30 cellular contexts compared by ENCODE assay signal in genomic region chrX:65755786-65756185, GRCh38.
DNase-seq lines count a peak whose midpoint lies in the region; ATAC-seq, FAIRE-seq and TF ChIP-seq lines count a peak whose summit lies in the region.
"Had no signal": no experiment of that assay in that cellular context is flagged by ENCODE, and none has a peak within 500 bp of the region (broad histone marks: within the 10 kb centered on the region; RNA-seq: fewer than 3 reads in every experiment).

No MANE protein-coding gene starts in this region.

- no peak for DNase-seq in activated CD8-positive, alpha-beta T cell treated with anti-CD3 and anti-CD28 coated beads for 36 hours
- no peak for DNase-seq in activated CD8-positive, alpha-beta T cell treated with anti-CD3 and anti-CD28 coated beads, Interleukin-2, amount 10 ng/mL, durations not matched to agents 7 days and 5 days
- DNase-seq in GM18507 (ENCODE audit: extremely low spot score, insufficient read length, low read depth) (no peak), left colon (no peak), cortex of kidney (lab: John Stamatoyannopoulos, UW) (no peak), Right ventricle myocardium superior (no peak)
- no peak for DNase-seq in activated naive CD8-positive, alpha-beta T cell treated with anti-CD3 and anti-CD28 coated beads, Interleukin-2, amount 50 U/mL, for 24 hours
- DNase-seq: activated CD4-positive, alpha-beta T cell treated with anti-CD3 and anti-CD28 coated beads for 48 hours; activated CD8-positive, alpha-beta memory T cell treated with anti-CD3 and anti-CD28 coated beads, Interleukin-2, amount 10 ng/mL, durations not matched to agents 7 days and 5 days; activated naive CD4-positive, alpha-beta T cell treated with anti-CD3 and anti-CD28 coated beads, Interleukin-2, amount 50 U/mL, for 16 hours; AML-193; caudate nucleus; CD4-positive, alpha-beta memory T cell; DMS 273 treated with DMSO at 0.1 percent for 48 hours; hypothalamus; left lung; naive B cell; NCI-H1105 treated with DMSO at 0.1 percent for 48 hours; NCI-H1930; NCI-H226; NCI-H748 treated with DMSO at 0.1 percent for 48 hours; retina; SK-N-SH; stimulated activated CD4-positive, alpha-beta T cell treated with anti-CD3 and anti-CD28 coated beads, Interleukin-2, amount 100 ng/mL, for 24 hours had no signal

- peak; percentile 42 for ATAC-seq in activated CD8-positive, alpha-beta T cell treated with anti-CD3 and anti-CD28 coated beads for 36 hours
- no peak for ATAC-seq in activated CD8-positive, alpha-beta T cell treated with anti-CD3 and anti-CD28 coated beads, Interleukin-2, amount 10 ng/mL, durations not matched to agents 7 days and 5 days
- ATAC-seq in activated naive CD8-positive, alpha-beta T cell treated with anti-CD3 and anti-CD28 coated beads, Interleukin-2, amount 50 U/mL, for 24 hours, result no peak
- ATAC-seq in left colon (peak; percentile 93), Right ventricle myocardium superior (ENCODE audit: poor library complexity) (no peak), GM19023 (IDR thresholded peaks at IDR 0.05; ENCODE audit: unreplicated experiment) (no peak)
- ATAC-seq: A549; activated CD8-positive, alpha-beta memory T cell treated with anti-CD3 and anti-CD28 coated beads, Interleukin-2, amount 10 ng/mL, durations not matched to agents 7 days and 5 days; left lung had no signal

- H3K9me3 Mint-ChIP-seq in activated CD8-positive, alpha-beta T cell treated with anti-CD3 and anti-CD28 coated beads for 36 hours, result peaks cover 4% of the 10 kb centered on the region
- no peaks in the 10 kb centered on the region for H3K9me3 Mint-ChIP-seq in activated CD8-positive, alpha-beta T cell treated with anti-CD3 and anti-CD28 coated beads, Interleukin-2, amount 10 ng/mL, durations not matched to agents 7 days and 5 days (ENCODE audit: insufficient read depth)
- peaks cover under 1% of the 10 kb centered on the region for H3K9me3 Mint-ChIP-seq in activated naive CD8-positive, alpha-beta T cell treated with anti-CD3 and anti-CD28 coated beads, Interleukin-2, amount 50 U/mL, for 24 hours
- H3K9me3 Mint-ChIP-seq: activated T-helper 1 cell treated with anti-CD3 and anti-CD28 coated beads, Interleukin-12 subunit alpha, Interleukin-12 subunit beta, Interleukin-2, Interleukin-4 antibody, amounts not matched to agents 30 ng/mL and 10 ng/mL and 1 ng/mL, durations not matched to agents 14 hours and 24 hours and 36 hours had no signal

- no peaks in the 10 kb centered on the region for H3K27me3 Mint-ChIP-seq in activated CD8-positive, alpha-beta T cell treated with anti-CD3 and anti-CD28 coated beads for 36 hours
- no peaks in the 10 kb centered on the region for H3K27me3 Mint-ChIP-seq in activated CD8-positive, alpha-beta T cell treated with anti-CD3 and anti-CD28 coated beads, Interleukin-2, amount 10 ng/mL, durations not matched to agents 7 days and 5 days (ENCODE audit: low read depth)
- no peaks in the 10 kb centered on the region for H3K27me3 Mint-ChIP-seq in activated naive CD8-positive, alpha-beta T cell treated with anti-CD3 and anti-CD28 coated beads, Interleukin-2, amount 50 U/mL, for 24 hours
- H3K27me3 Mint-ChIP-seq: activated CD8-positive, alpha-beta memory T cell treated with anti-CD3 and anti-CD28 coated beads, Interleukin-2, amount 10 ng/mL, durations not matched to agents 7 days and 5 days; CD4-positive, alpha-beta memory T cell; IgD-negative memory B cell; type B pancreatic cell had no signal

- H3K4me3 Mint-ChIP-seq in activated CD8-positive, alpha-beta T cell treated with anti-CD3 and anti-CD28 coated beads for 36 hours, result no peak overlapping the region
- H3K4me3 Mint-ChIP-seq in activated CD8-positive, alpha-beta T cell treated with anti-CD3 and anti-CD28 coated beads, Interleukin-2, amount 10 ng/mL, durations not matched to agents 7 days and 5 days, result no peak overlapping the region
- no peak overlapping the region for H3K4me3 Mint-ChIP-seq in activated naive CD8-positive, alpha-beta T cell treated with anti-CD3 and anti-CD28 coated beads, Interleukin-2, amount 50 U/mL, for 24 hours
- H3K4me3 Mint-ChIP-seq: activated CD8-positive, alpha-beta memory T cell treated with anti-CD3 and anti-CD28 coated beads, Interleukin-2, amount 10 ng/mL, durations not matched to agents 7 days and 5 days; activated T-helper 1 cell treated with anti-CD3 and anti-CD28 coated beads, Interleukin-12 subunit alpha, Interleukin-12 subunit beta, Interleukin-2, Interleukin-4 antibody, amounts not matched to agents 30 ng/mL and 10 ng/mL and 1 ng/mL, durations not matched to agents 14 hours and 24 hours and 36 hours; IgD-negative memory B cell; naive B cell; T-helper 2 cell treated with Interferon-gamma antibody and Interleukin-4, amounts not matched to agents 5 μg/mL and 100 μg/mL, for 36 hours; type B pancreatic cell had no signal

- H3K4me1 Mint-ChIP-seq in activated CD8-positive, alpha-beta T cell treated with anti-CD3 and anti-CD28 coated beads for 36 hours (ENCODE audit: low read depth), result peaks cover 61% of the 10 kb centered on the region
- peaks cover 52% of the 10 kb centered on the region for H3K4me1 Mint-ChIP-seq in activated CD8-positive, alpha-beta T cell treated with anti-CD3 and anti-CD28 coated beads, Interleukin-2, amount 10 ng/mL, durations not matched to agents 7 days and 5 days (ENCODE audit: low read depth)
- peaks cover 69% of the 10 kb centered on the region for H3K4me1 Mint-ChIP-seq in activated naive CD8-positive, alpha-beta T cell treated with anti-CD3 and anti-CD28 coated beads, Interleukin-2, amount 50 U/mL, for 24 hours

- CTCF ChIA-PET in activated CD8-positive, alpha-beta T cell treated with anti-CD3 and anti-CD28 coated beads for 36 hours (lab: Charles Lee), result interaction anchor here (1.4 kb wide), 1 partner anchor 230 kb away, joined by 4 read pairs; no protein-coding TSS in a partner anchor
- CTCF ChIA-PET in activated CD8-positive, alpha-beta T cell treated with anti-CD3 and anti-CD28 coated beads, Interleukin-2, amount 10 ng/mL, durations not matched to agents 7 days and 5 days (lab: Charles Lee), result no interaction called here

- H3K36me3 Mint-ChIP-seq in activated CD8-positive, alpha-beta T cell treated with anti-CD3 and anti-CD28 coated beads for 36 hours (ENCODE audit: low read depth), result peaks cover 4% of the 10 kb centered on the region
- H3K36me3 Mint-ChIP-seq in activated CD8-positive, alpha-beta T cell treated with anti-CD3 and anti-CD28 coated beads, Interleukin-2, amount 10 ng/mL, durations not matched to agents 7 days and 5 days (ENCODE audit: low read depth), result peaks cover 18% of the 10 kb centered on the region
- H3K36me3 Mint-ChIP-seq in activated naive CD8-positive, alpha-beta T cell treated with anti-CD3 and anti-CD28 coated beads, Interleukin-2, amount 50 U/mL, for 24 hours (ENCODE audit: low read depth), result peaks cover 4% of the 10 kb centered on the region
- H3K36me3 Mint-ChIP-seq: naive B cell, type B pancreatic cell had no signal

- intact Hi-C loops in activated CD8-positive, alpha-beta T cell treated with anti-CD3 and anti-CD28 coated beads for 36 hours (cut with micrococcal nuclease), result no loop called here
- intact Hi-C loops in left colon (cut with DNase I, micrococcal nuclease), result no loop called here
- intact Hi-C loops in Right ventricle myocardium superior (cut with DNase I), result no loop called here

- H3K27ac Mint-ChIP-seq in activated CD8-positive, alpha-beta T cell treated with anti-CD3 and anti-CD28 coated beads for 36 hours, result no peak overlapping the region
- H3K27ac Mint-ChIP-seq in activated CD8-positive, alpha-beta T cell treated with anti-CD3 and anti-CD28 coated beads, Interleukin-2, amount 10 ng/mL, durations not matched to agents 7 days and 5 days, result no peak overlapping the region
- peak overlapping the region; percentile 22 for H3K27ac Mint-ChIP-seq in activated naive CD8-positive, alpha-beta T cell treated with anti-CD3 and anti-CD28 coated beads, Interleukin-2, amount 50 U/mL, for 24 hours
- H3K27ac Mint-ChIP-seq: activated CD8-positive, alpha-beta memory T cell treated with anti-CD3 and anti-CD28 coated beads, Interleukin-2, amount 10 ng/mL, durations not matched to agents 7 days and 5 days; activated T-helper 1 cell treated with anti-CD3 and anti-CD28 coated beads, Interleukin-12 subunit alpha, Interleukin-12 subunit beta, Interleukin-2, Interleukin-4 antibody, amounts not matched to agents 30 ng/mL and 10 ng/mL and 1 ng/mL, durations not matched to agents 14 hours and 24 hours and 36 hours; IgD-negative memory B cell; T-helper 2 cell treated with Interferon-gamma antibody and Interleukin-4, amounts not matched to agents 5 μg/mL and 100 μg/mL, for 36 hours; type B pancreatic cell had no signal

- no peak for TF ChIP-seq CTCF in activated CD8-positive, alpha-beta T cell treated with anti-CD3 and anti-CD28 coated beads for 36 hours (IDR thresholded peaks at IDR 0.05)

- peak; percentile 46 for FAIRE-seq in GM18507 (lab: Jason Lieb, UNC)

- POLR2A ChIA-PET in activated CD8-positive, alpha-beta T cell treated with anti-CD3 and anti-CD28 coated beads for 36 hours (lab: Charles Lee), result no interaction called here
- POLR2A ChIA-PET in activated CD8-positive, alpha-beta T cell treated with anti-CD3 and anti-CD28 coated beads, Interleukin-2, amount 10 ng/mL, durations not matched to agents 7 days and 5 days (lab: Charles Lee), result no interaction called here

Comparison
In these comparisons a context has a peak if more than half of its experiments do, and no peak if none do; other contexts are left out.
1. ATAC-seq: peak in activated CD8-positive, alpha-beta T cell treated with anti-CD3 and anti-CD28 coated beads for 36 hours (single experiment) and left colon (single experiment); none in activated CD8-positive, alpha-beta T cell treated with anti-CD3 and anti-CD28 coated beads, Interleukin-2, amount 10 ng/mL, durations not matched to agents 7 days and 5 days (single experiment), activated naive CD8-positive, alpha-beta T cell treated with anti-CD3 and anti-CD28 coated beads, Interleukin-2, amount 50 U/mL, for 24 hours (single experiment), Right ventricle myocardium superior (single experiment) and GM19023 (single experiment).